20 cellular contexts compared by ENCODE assay signal in the genomic region with DNA sequence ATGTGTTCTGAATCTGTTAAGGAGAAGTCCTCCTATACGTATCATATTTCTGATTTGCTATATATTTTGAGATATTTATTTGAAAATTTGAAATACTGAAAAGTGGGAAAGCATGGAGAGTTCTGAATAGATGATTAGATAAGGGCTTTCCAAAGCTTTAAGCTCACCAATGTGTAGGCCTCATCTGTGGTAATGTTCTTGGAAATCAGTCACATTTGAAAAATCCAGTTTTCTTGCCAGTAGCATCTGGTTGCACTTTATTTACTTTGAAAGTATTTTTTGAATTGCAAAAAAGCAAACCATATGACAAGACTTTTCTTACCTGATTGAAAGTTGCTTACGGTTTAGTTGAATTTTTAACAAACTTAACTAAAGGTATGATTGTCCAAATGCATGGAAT. TPM values are rescaled to one million over a fixed set of nuclear protein-coding genes. Genes with fewer than 3 reads are reported as not detected.
DNase-seq lines count a peak whose midpoint lies in the region; TF ChIP-seq lines count a peak whose summit lies in the region.
"Had no signal": no experiment of that assay in that cellular context is flagged by ENCODE, and none has a peak within 500 bp of the region (broad histone marks: within the 10 kb centered on the region; RNA-seq: fewer than 3 reads in every experiment).

No MANE protein-coding gene starts in this region.

- no peaks in the 10 kb centered on the region for H3K36me3 ChIP-seq in ascending aorta
- H3K36me3 ChIP-seq: Peyer's patch had no signal

- peaks cover 0 to 21% of the 10 kb centered on the region in 2 donors for H3K4me1 ChIP-seq in ascending aorta
- H3K4me1 ChIP-seq: A549, Peyer's patch had no signal

- intact Hi-C loops in ascending aorta (cut with DNase I) = no loop called here

- H3K9me3 ChIP-seq in ascending aorta = no peaks in the 10 kb centered on the region
- H3K9me3 ChIP-seq: A549, Peyer's patch, SJSA1 had no signal

- TF ChIP-seq CTCF in AG10803 (conservative IDR thresholded peaks at IDR 0.05; ENCODE audit: low read length) (no peak), ascending aorta (IDR thresholded peaks at IDR 0.05) (no peak)

- H3K27me3 ChIP-seq in ascending aorta = no peaks in the 10 kb centered on the region
- H3K27me3 ChIP-seq: Peyer's patch, SJSA1 had no signal

- H3K27ac ChIP-seq in ascending aorta = peak overlapping the region; percentile 27 to 46
- H3K27ac ChIP-seq: A549, Peyer's patch, SJSA1 had no signal

- DNase-seq in AG10803 (ENCODE audit: low read depth) (peak; percentile 78), GM04504 (ENCODE audit: low read depth) (peak; percentile 32), ascending aorta (ENCODE audit: low spot score in 2 of 2) (no peak), fibroblast of the conjunctiva (ENCODE audit: low read depth) (peak; percentile 24), mucosa of gallbladder (ENCODE audit: low spot score) (no peak), amygdala (lab: John Stamatoyannopoulos, UW) (no peak), SW480 (ENCODE audit: low spot score) (no peak)
- DNase-seq: CD4-positive, CD25-positive, alpha-beta regulatory T cell; COR-L47; DMS 273 treated with DMSO at 0.1 percent for 48 hours; DND-41; GOT3; NCI-H1105 treated with DMSO at 0.1 percent for 48 hours; NCI-H1694; NCI-H2081 treated with DMSO at 0.1 percent for 48 hours; Peyer's patch had no signal

- H3K4me3 ChIP-seq in AG10803 (ENCODE audit: low read length) (no peak overlapping the region), ascending aorta (no peak overlapping the region)
- H3K4me3 ChIP-seq: A549, GM12878, K562, Peyer's patch, SJSA1 had no signal

RNA-seq across cellular contexts. Expression of a gene that starts 21.7 kb away (rescaled TPM):
- total RNA-seq in ascending aorta (93.0 TPM), mucosa of gallbladder (201 TPM)

Comparison
In these comparisons a context has a peak if more than half of its experiments do, and no peak if none do; other contexts are left out.
1. DNase-seq: peak in AG10803 (single experiment), GM04504 (single experiment) and fibroblast of the conjunctiva (single experiment); none in ascending aorta (0 of 2), mucosa of gallbladder (single experiment), amygdala (0 of 56) and SW480 (single experiment).